In the genomic region with DNA sequence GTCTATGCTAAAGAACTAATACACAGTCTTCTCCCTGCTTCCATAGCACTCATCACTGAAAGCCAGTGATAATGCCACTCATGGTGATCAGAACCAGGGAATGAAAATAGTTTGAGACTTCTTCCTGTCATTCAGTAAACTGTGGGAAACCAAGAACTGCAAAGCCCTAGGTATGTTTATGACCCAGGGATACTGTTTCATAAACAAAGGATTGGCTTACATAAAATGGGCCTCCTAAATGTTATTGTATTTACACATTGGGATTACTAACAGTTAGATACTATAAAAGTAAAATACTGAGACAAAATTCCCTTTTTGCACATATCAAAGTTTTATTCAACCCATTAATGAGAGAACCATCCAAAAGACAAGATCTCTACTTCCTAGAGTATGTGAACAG, we compare ENCODE assay signal across 20 cellular contexts. TPM values are rescaled to one million over a fixed set of nuclear protein-coding genes. Genes with fewer than 3 reads are reported as not detected.
DNase-seq lines count a peak whose midpoint lies in the region; ATAC-seq, FAIRE-seq and TF ChIP-seq lines count a peak whose summit lies in the region.
"Had no signal": no experiment of that assay in that cellular context is flagged by ENCODE, and none has a peak within 500 bp of the region (broad histone marks: within the 10 kb centered on the region; RNA-seq: fewer than 3 reads in every experiment).

No MANE protein-coding gene starts in this region.

- TF ChIP-seq POLR2A in GM12892 (IDR thresholded peaks at IDR 0.05; ENCODE audit: low read depth, low read length), result no peak
- no peak for TF ChIP-seq POLR2A in IMR-90 (IDR thresholded peaks at IDR 0.05; ENCODE audit: low read depth, low read length)
- no peak for TF ChIP-seq POLR2A in K562 (conservative IDR thresholded peaks at IDR 0.05)

- ATAC-seq in IMR-90 (ENCODE audit: low read depth), result peak; percentile 37
- no peak for ATAC-seq in K562
- ATAC-seq in mucosa of descending colon, result peak; percentile 42
- no peak for ATAC-seq in esophagus mucosa
- ATAC-seq: GM12878, HCT116 had no signal

- no peak overlapping the region for H2BK20ac ChIP-seq in IMR-90 (ENCODE audit: low read depth, low read length)

- H3K4me1 ChIP-seq in IMR-90 (ENCODE audit: control insufficient read depth, insufficient read depth, low read length) (no peaks in the 10 kb centered on the region), K562 (replicated peaks in 1 of 2; ENCODE audit: control insufficient read depth in 2 of 2, insufficient read depth in 2 of 2, low read length in 2 of 2) (no peaks in the 10 kb centered on the region), mucosa of descending colon (ENCODE audit: low read depth) (no peaks in the 10 kb centered on the region), GM23248 (ENCODE audit: insufficient read depth) (no peaks in the 10 kb centered on the region)
- H3K4me1 ChIP-seq: BE2C had no signal

- H4K20me1 ChIP-seq in IMR-90 (ENCODE audit: insufficient read depth, low read length) (no peaks in the 10 kb centered on the region), K562 (replicated peaks; ENCODE audit: control insufficient read depth, insufficient read depth, low read length) (no peaks in the 10 kb centered on the region), GM23248 (ENCODE audit: insufficient read depth) (no peaks in the 10 kb centered on the region)

- H2BK120ac ChIP-seq in IMR-90 (ENCODE audit: low read depth, low read length), result no peak overlapping the region

- dilution Hi-C loops in IMR-90 (cut with HindIII; ENCODE audit: low sequenced_read_pairs, unreplicated experiment), result no loop called here

- H3K4me2 ChIP-seq in IMR-90 (ENCODE audit: low read depth, low read length) (no peak overlapping the region), K562 (ENCODE audit: insufficient read depth, low read length) (no peak overlapping the region), GM23248 (ENCODE audit: unreplicated experiment) (no peak overlapping the region)

- intact Hi-C loops in IMR-90 (cut with micrococcal nuclease), result no loop called here
- intact Hi-C loops in K562 (cut with micrococcal nuclease), result no loop called here
- intact Hi-C loops in mucosa of descending colon (cut with DNase I, micrococcal nuclease), result no loop called here

- no peak overlapping the region for H4K8ac ChIP-seq in IMR-90 (ENCODE audit: low read depth in 2 of 2, low read length in 2 of 2)

- no peak overlapping the region for H4K5ac ChIP-seq in IMR-90 (ENCODE audit: low read depth, low read length)

- H3K9me2 ChIP-seq in GM23248 (ENCODE audit: insufficient read depth), result no peaks in the 10 kb centered on the region

- H3K27ac ChIP-seq in IMR-90 (ENCODE audit: insufficient read depth, low read length), result no peak overlapping the region
- no peak overlapping the region for H3K27ac ChIP-seq in K562 (ENCODE audit: extremely low read depth, low read depth, low read length)
- no peak overlapping the region for H3K27ac ChIP-seq in GM23248

- H3K14ac ChIP-seq in IMR-90 (replicated peaks; ENCODE audit: low read depth, low read length), result no peak overlapping the region

- no peaks in the 10 kb centered on the region for H3K9me3 ChIP-seq in IMR-90 (ENCODE audit: control insufficient read depth, insufficient read depth, low read length)
- H3K9me3 ChIP-seq in K562 (replicated peaks; ENCODE audit: control insufficient read depth, insufficient read depth, low read depth, low read length), result no peaks in the 10 kb centered on the region
- no peaks in the 10 kb centered on the region for H3K9me3 ChIP-seq in mucosa of descending colon
- no peaks in the 10 kb centered on the region for H3K9me3 ChIP-seq in GM23248 (ENCODE audit: low read depth)
- H3K9me3 ChIP-seq: BE2C had no signal

- H3K36me3 ChIP-seq in IMR-90 (ENCODE audit: control insufficient read depth, insufficient read depth, low read length), result no peaks in the 10 kb centered on the region
- no peaks in the 10 kb centered on the region for H3K36me3 ChIP-seq in K562 (ENCODE audit: control insufficient read depth, insufficient read depth, low read length)
- H3K36me3 ChIP-seq in mucosa of descending colon (ENCODE audit: low read depth), result no peaks in the 10 kb centered on the region
- no peaks in the 10 kb centered on the region for H3K36me3 ChIP-seq in GM23248 (ENCODE audit: low read depth)
- H3K36me3 ChIP-seq: BE2C had no signal

- TF ChIP-seq RAD21 in IMR-90 (IDR thresholded peaks at IDR 0.05; ENCODE audit: low read length) (no peak), K562 (CRISPR knock-in tag; conservative IDR thresholded peaks at IDR 0.05 in 1 of 2, IDR thresholded peaks at IDR 0.05 in 1 of 2) (no peak)

- BruUV-seq in IMR-90 (replicated peaks; lab: Mats Ljungman, UMichigan) (no TSS peak), K562 (replicated peaks; lab: Mats Ljungman, UMichigan) (no TSS peak)

- POLR2A ChIA-PET in IMR-90 (lab: Charles Lee; ENCODE audit: unreplicated experiment) (no interaction called here), K562 (lab: Yijun Ruan, JAX) (no interaction called here)

- FAIRE-seq in GM12892 (lab: Jason Lieb, UNC), result peak; percentile 46
- no peak for FAIRE-seq in K562 (lab: Jason Lieb, UNC)
- FAIRE-seq: H54, HTR-8/SVneo had no signal

- H3K56ac ChIP-seq in IMR-90 (ENCODE audit: extremely low read depth, insufficient read depth, low read length), result no peak overlapping the region

- H4K91ac ChIP-seq in IMR-90 (ENCODE audit: insufficient read depth, low read depth, low read length), result no peak overlapping the region

- no peaks in the 10 kb centered on the region for H3F3A ChIP-seq in GM23248 (ENCODE audit: insufficient read depth)

- H2BK15ac ChIP-seq in IMR-90 (ENCODE audit: low read depth, low read length), result no peak overlapping the region

- TF ChIP-seq CTCF in IMR-90 (conservative IDR thresholded peaks at IDR 0.05; ENCODE audit: low read depth, low read length), result no peak
- no peak for TF ChIP-seq CTCF in K562 (IDR thresholded peaks at IDR 0.05 in 2 of 3, conservative IDR thresholded peaks at IDR 0.05 in 1 of 3; ENCODE audit: insufficient read depth in 2 of 3, low read depth in 1 of 3, low read length in 3 of 3)
- TF ChIP-seq CTCF in mucosa of descending colon (IDR thresholded peaks at IDR 0.05), result no peak

- H2AK9ac ChIP-seq in IMR-90 (replicated peaks; ENCODE audit: low read depth, low read length, poor library complexity), result no peak overlapping the region

- H3K27me3 ChIP-seq in IMR-90 (ENCODE audit: control insufficient read depth, insufficient read depth, low read length) (peaks cover 14% of the 10 kb centered on the region), K562 (ENCODE audit: control insufficient read depth in 2 of 2, insufficient read depth in 2 of 2, low read length in 2 of 2) (no peaks in the 10 kb centered on the region; a peak in 1 of 5 replicates), GM23248 (replicated peaks; ENCODE audit: insufficient read depth) (peaks cover 5% of the 10 kb centered on the region; the same call in 1 of the 2 replicates)

- no peak overlapping the region for H2AFZ ChIP-seq in IMR-90 (replicated peaks; ENCODE audit: low read length, poor library complexity)
- 0 out of 2 replicates have a peak overlapping the region, but pooled peaks have one; percentile 1 for H2AFZ ChIP-seq in K562 (ENCODE audit: low read depth, low read length)
- H2AFZ ChIP-seq in GM23248, result no peak overlapping the region

- H3K23ac ChIP-seq in IMR-90 (ENCODE audit: low read depth, low read length), result no peak overlapping the region

- in situ Hi-C loops in IMR-90 (cut with MboI; ENCODE audit: low sequenced_read_pairs) (no loop called here), K562 (cut with MboI) (no loop called here), GM23248 (cut with MboI) (no loop called here)

- no peaks in the 10 kb centered on the region for H3K9me1 ChIP-seq in IMR-90 (ENCODE audit: insufficient read depth, low read length)
- no peaks in the 10 kb centered on the region for H3K9me1 ChIP-seq in K562 (ENCODE audit: control insufficient read depth, insufficient read depth, low read length)

- H3K4ac ChIP-seq in IMR-90 (ENCODE audit: low read depth, low read length), result no peak overlapping the region

- H3K9ac ChIP-seq in IMR-90 (ENCODE audit: low read depth, low read length) (no peak overlapping the region), K562 (ENCODE audit: insufficient read depth in 1 of 2, low read depth in 2 of 2, low read length in 2 of 2) (no peak overlapping the region), GM23248 (no peak overlapping the region)

- CTCF ChIA-PET in IMR-90 (lab: Yijun Ruan, JAX) (no interaction called here), K562 (lab: Yijun Ruan, JAX; ENCODE audit: low intra/inter-chr PET ratio) (no interaction called here)

- no peak overlapping the region for H3K4me3 ChIP-seq in IMR-90 (ENCODE audit: insufficient read depth, low read depth, low read length)
- H3K4me3 ChIP-seq in K562, result no peak overlapping the region
- H3K4me3 ChIP-seq in mucosa of descending colon, result no peak overlapping the region
- no peak overlapping the region for H3K4me3 ChIP-seq in GM23248
- H3K4me3 ChIP-seq: GM12878 had no signal

- H3K79me1 ChIP-seq in IMR-90 (ENCODE audit: low read depth in 1 of 2, low read length in 2 of 2), result no peaks in the 10 kb centered on the region

- H3K79me2 ChIP-seq in K562 (ENCODE audit: control insufficient read depth, insufficient read depth, low read length), result no peaks in the 10 kb centered on the region
- no peaks in the 10 kb centered on the region for H3K79me2 ChIP-seq in GM23248 (ENCODE audit: insufficient read depth)

- H2BK5ac ChIP-seq in IMR-90 (ENCODE audit: low read depth, low read length, poor library complexity, severe bottlenecking), result no peak overlapping the region

- H2AK5ac ChIP-seq in IMR-90 (ENCODE audit: low read depth, low read length), result no peak overlapping the region

- H3K18ac ChIP-seq in IMR-90 (ENCODE audit: low read depth, low read length), result no peak overlapping the region

- DNase-seq in GM12892 (ENCODE audit: insufficient read length) (no peak), IMR-90 (peak; percentile 49), K562 (ENCODE audit: extremely low read depth in 1 of 4, low spot score in 3 of 4) (no peak), mucosa of descending colon (no peak), GM23248 (no peak)
- DNase-seq in effector CD4-positive, alpha-beta T cell, result no peak
- DNase-seq: BE2C; C1 segment of cervical spinal cord; CD4-positive, CD25-positive, alpha-beta regulatory T cell; CD8-positive, alpha-beta memory T cell; COR-L47; DMS 273 treated with DMSO at 0.1 percent for 48 hours; DMS53; DND-41; EL had no signal

- TF ChIP-seq EP300 in K562 (IDR thresholded peaks at IDR 0.05; ENCODE audit: low read length), result no peak

RNA-seq across cellular contexts. Expression of a gene that starts 21.3 kb away (rescaled TPM):
- 9.0 TPM for polyA plus RNA-seq in GM12892 (2012; ENCODE audit: missing spikeins)
- total RNA-seq in IMR-90 (2012; rRNA removed) (3.8 and 8.3 TPM in 2 replicates), K562 (2014; rRNA removed) (9.7 and 11.2 TPM in 2 replicates), K562 (2014; rRNA removed; fragmentation: Illumina TruSeq; extraction: Trizol) (22.4 and 26.0 TPM in 2 replicates), K562 (2015; rRNA removed; fragmentation: Illumina TruSeq; extraction: Trizol) (19.9 and 23.3 TPM in 2 replicates), K562 (2021) (9.3 and 10.2 TPM in 2 replicates), mucosa of descending colon (10 to 100 TPM in 2 of 3 donors, 1 to 10 TPM in 1; 9.0 to 20.2 (median 12.7) TPM), esophagus mucosa (6.8 TPM)
- polyA plus RNA-seq in IMR-90 (2012; rRNA removed) (1.4 and 1.7 TPM in 2 replicates), K562 (2011; rRNA removed) (6.3 and 9.7 TPM in 2 replicates), K562 (2014; fragmentation: Illumina TruSeq; extraction: Trizol) (9.8 and 12.0 TPM in 2 replicates), K562 (2014; fragmentation: Nextera tagmentation; extraction: Ambion mirVana) (1 to 10 TPM; 4.7 to 7.0 TPM), K562 (2014; rRNA removed) (6.5 and 7.8 TPM in 2 replicates), GM23248 (2016; fragmentation: Nextera tagmentation; extraction: Ambion mirVana) (3.4 and 3.5 TPM in 2 replicates)
- polyA plus RNA-seq in IMR-90 (2012; cell fraction: cytosol; rRNA removed), result 0.13 and 0.24 TPM in 2 replicates
- polyA plus RNA-seq in IMR-90 (2012; cell fraction: nucleus; rRNA removed; ENCODE audit: low replicate concordance), result 0.08 and 1.0 TPM in 2 replicates
- total RNA-seq in K562 (2011; cell fraction: chromatin; rRNA removed; ENCODE audit: low replicate concordance), result 8.4 and 33.8 TPM in 2 replicates
- total RNA-seq in K562 (2011; cell fraction: nucleolus; rRNA removed), result 2.2 and 6.7 TPM in 2 replicates
- 9.5 and 16.4 TPM in 2 replicates for total RNA-seq in K562 (2011; cell fraction: nucleoplasm; rRNA removed)
- 0.97 and 2.1 TPM in 2 replicates for polyA plus RNA-seq in K562 (2011; cell fraction: cytosol; rRNA removed)
- 3.4 and 5.0 TPM in 2 replicates for polyA plus RNA-seq in K562 (2011; cell fraction: nucleus; rRNA removed)
- 6.5 and 8.0 TPM in 2 replicates for polyA plus RNA-seq in K562 (2012)
- 20.1 and 26.3 TPM in 2 replicates for polyA minus RNA-seq in K562 (2011; rRNA and poly(A)+ RNA removed)
- 4.6 and 5.5 TPM in 2 replicates for polyA minus RNA-seq in K562 (2011; cell fraction: cytosol; rRNA and poly(A)+ RNA removed)
- 18.6 and 30.3 TPM in 2 replicates for polyA minus RNA-seq in K562 (2011; cell fraction: nucleus; rRNA and poly(A)+ RNA removed)
- total RNA-seq in GM23248 (2014; rRNA removed; shearing (Covaris generic)), result 6.9 and 25.8 TPM in 2 replicates

Comparison
In these comparisons a context has a peak if more than half of its experiments do, and no peak if none do; other contexts are left out.
1. ATAC-seq: peak in IMR-90 (single experiment) and mucosa of descending colon (single experiment); none in K562 (single experiment) and esophagus mucosa (single experiment).